In genomic region chr16:31177136-31177535, GRCh38 we compare ENCODE assay signal across 6 cellular contexts. TPM values are rescaled to one million over a fixed set of nuclear protein-coding genes. Genes with fewer than 3 reads are reported as not detected.
DNase-seq lines count a peak whose midpoint lies in the region; FAIRE-seq and TF ChIP-seq lines count a peak whose summit lies in the region.

No MANE protein-coding gene starts in this region.

- POLR2A ChIA-PET in CD8-positive, alpha-beta memory T cell (lab: Charles Lee), result interaction anchor here (0.6 to 4.8 kb wide), 7 partner anchors 19 to 938 kb away, joined by 3 to 72 read pairs (median 3); partner anchors contain the start of genes KAT8 and PYCARD

- no peak for FAIRE-seq in D721Med (lab: Jason Lieb, UNC)

- H3K4me3 Mint-ChIP-seq in CD8-positive, alpha-beta memory T cell, result peak overlapping the region; percentile 71 to 88 (median 81)

- DNase-seq in CD8-positive, alpha-beta memory T cell, result peak; percentile 29 to 70 (median 55)
- DNase-seq in RPMI8226, result peak; percentile 69
- DNase-seq in effector CD4-positive, alpha-beta T cell, result peak; percentile 29
- DNase-seq in D721Med (ENCODE audit: insufficient read length, low spot score), result no peak
- no peak for DNase-seq in NK-92 treated with Interleukin-12 subunit alpha and Interleukin-12 subunit beta, amount 100 ng/mL, for 24 hours (lab: John Stamatoyannopoulos, UW)
- no peak for DNase-seq in NCI-H524 (lab: John Stamatoyannopoulos, UW)

- CTCF ChIA-PET in CD8-positive, alpha-beta memory T cell (lab: Charles Lee), result interaction anchor here (0.9 to 5.6 kb wide), 6 partner anchors 10 to 692 kb away, joined by 3 to 44 read pairs (median 4); no protein-coding TSS in a partner anchor

- TF ChIP-seq CTCF in D721Med (IDR thresholded peaks at IDR 0.05; ENCODE audit: insufficient read depth, missing control alignments), result no peak

- no peaks in the 10 kb centered on the region for H3K27me3 ChIP-seq in CD8-positive, alpha-beta memory T cell (ENCODE audit: insufficient read depth, low read length, poor library complexity, severe bottlenecking)

- H3K27me3 Mint-ChIP-seq in CD8-positive, alpha-beta memory T cell, result peaks cover 0 to 8% of the 10 kb centered on the region in 2 donors

- H3K27ac Mint-ChIP-seq in CD8-positive, alpha-beta memory T cell, result peak overlapping the region; percentile 52 to 90 (median 84)

- H3K27ac ChIP-seq in CD8-positive, alpha-beta memory T cell (ENCODE audit: low read depth, low read length), result no peak overlapping the region

- H3K4me1 ChIP-seq in CD8-positive, alpha-beta memory T cell (ENCODE audit: insufficient read depth, low read length), result peaks cover 38% of the 10 kb centered on the region

- H3K9me3 Mint-ChIP-seq in CD8-positive, alpha-beta memory T cell, result peaks cover 0 to 3% (median 0%) of the 10 kb centered on the region in 5 donors

- no peaks in the 10 kb centered on the region for H3K9me3 ChIP-seq in CD8-positive, alpha-beta memory T cell (ENCODE audit: low read length)

- H3K4me1 Mint-ChIP-seq in CD8-positive, alpha-beta memory T cell, result peaks cover 28 to 44% (median 31%) of the 10 kb centered on the region in 3 donors

- peaks cover 0 to 19% (median 6%) of the 10 kb centered on the region in 3 donors for H3K36me3 Mint-ChIP-seq in CD8-positive, alpha-beta memory T cell

- H3K36me3 ChIP-seq in CD8-positive, alpha-beta memory T cell (ENCODE audit: insufficient read depth, low read length), result peaks cover 5% of the 10 kb centered on the region

- H3K4me3 ChIP-seq in CD8-positive, alpha-beta memory T cell (ENCODE audit: low read length), result peak overlapping the region; percentile 51

RNA-seq across cellular contexts. Expression of gene FUS, which starts 2.8 kb away (rescaled TPM):
- total RNA-seq in CD8-positive, alpha-beta memory T cell, result 100 to 1,000 TPM; 621 to 671 TPM
- 163 TPM for polyA plus RNA-seq in CD8-positive, alpha-beta memory T cell

RNA-seq across cellular contexts. Expression of gene PYCARD, which starts 25.4 kb away (rescaled TPM):
- total RNA-seq in CD8-positive, alpha-beta memory T cell, result 1 to 10 TPM; 4.5 to 5.9 TPM
- 77.8 TPM for polyA plus RNA-seq in CD8-positive, alpha-beta memory T cell

RNA-seq across cellular contexts. Expression of gene PRSS36, which starts 27.3 kb away (rescaled TPM):
- under 1 TPM; 0.44 to 0.61 TPM for total RNA-seq in CD8-positive, alpha-beta memory T cell
- 3.1 TPM for polyA plus RNA-seq in CD8-positive, alpha-beta memory T cell

RNA-seq across cellular contexts. Expression of gene TRIM72, which starts 36.8 kb away (rescaled TPM):
- total RNA-seq in CD8-positive, alpha-beta memory T cell, result not detected
- not detected for polyA plus RNA-seq in CD8-positive, alpha-beta memory T cell

RNA-seq across cellular contexts. Expression of gene PYDC1, which starts 39.8 kb away (rescaled TPM):
- total RNA-seq in CD8-positive, alpha-beta memory T cell, result not detected
- not detected for polyA plus RNA-seq in CD8-positive, alpha-beta memory T cell

Comparison
In these comparisons a context has a peak if more than half of its experiments do, and no peak if none do; other contexts are left out.
1. DNase-seq: peak in CD8-positive, alpha-beta memory T cell (5 of 5), RPMI8226 (single experiment) and effector CD4-positive, alpha-beta T cell (single experiment); none in D721Med (single experiment), NK-92 treated with Interleukin-12 subunit alpha and Interleukin-12 subunit beta, amount 100 ng/mL, for 24 hours (single experiment) and NCI-H524 (0 of 2).